8 cellular contexts compared by ENCODE assay signal in genomic region chr5:132497488-132497997, GRCh38. TPM values are rescaled to one million over a fixed set of nuclear protein-coding genes. Genes with fewer than 3 reads are reported as not detected.
A peak's percentile ranks its signal among the peaks of the same experiment; 100 is the strongest.
DNase-seq lines count a peak whose midpoint lies in the region; ATAC-seq and TF ChIP-seq lines count a peak whose summit lies in the region.

No MANE protein-coding gene starts in this region.

- no peaks in the 10 kb centered on the region for H3K79me2 ChIP-seq in osteoblast (ENCODE audit: insufficient read depth, low read length)

- no peaks in the 10 kb centered on the region for H3K9me3 ChIP-seq in osteoblast (ENCODE audit: low read depth, low read length)

- peak overlapping the region; percentile 83 for H3K4me3 ChIP-seq in osteoblast (ENCODE audit: insufficient read depth, low read length)

- TF ChIP-seq CTCF in osteoblast (IDR thresholded peaks at IDR 0.05; ENCODE audit: extremely low read depth, low read depth, low read length): no peak

- H3K27ac ChIP-seq in osteoblast (ENCODE audit: low read depth, low read length): peak overlapping the region; percentile 98

- peak overlapping the region; percentile 87 for H3K4me3 Mint-ChIP-seq in activated CD8-positive, alpha-beta memory T cell treated with anti-CD3 and anti-CD28 coated beads, Interleukin-2, amount 10 ng/mL, durations not matched to agents 7 days and 5 days

- H3K4me1 ChIP-seq in osteoblast (ENCODE audit: insufficient read depth, low read length): peaks cover 60% of the 10 kb centered on the region

- CTCF ChIA-PET in activated CD8-positive, alpha-beta memory T cell treated with anti-CD3 and anti-CD28 coated beads, Interleukin-2, amount 10 ng/mL, durations not matched to agents 7 days and 5 days (lab: Charles Lee): interaction anchor here (1.0 to 12.7 kb wide), 13 partner anchors 8 to 323 kb away, joined by 3 to 328 read pairs (median 13); partner anchors contain the start of gene KIF3A

- H3K27me3 ChIP-seq in osteoblast (ENCODE audit: insufficient read depth, low read length): no peaks in the 10 kb centered on the region

- peak overlapping the region; percentile 92 for H3K4me2 ChIP-seq in osteoblast (ENCODE audit: insufficient read depth, low read length)

- no peaks in the 10 kb centered on the region for H3K36me3 Mint-ChIP-seq in activated CD8-positive, alpha-beta memory T cell treated with anti-CD3 and anti-CD28 coated beads, Interleukin-2, amount 10 ng/mL, durations not matched to agents 7 days and 5 days

- peak; percentile 6 for DNase-seq in stimulated activated CD4-positive, alpha-beta T cell treated with anti-CD3 and anti-CD28 coated beads, Interleukin-4, amount 100 ng/mL, for 24 hours
- no peak for DNase-seq in stimulated activated CD4-positive, alpha-beta T cell treated with anti-CD3 and anti-CD28 coated beads, Interleukin-2, amount 100 ng/mL, for 48 hours
- DNase-seq in activated CD8-positive, alpha-beta memory T cell treated with anti-CD3 and anti-CD28 coated beads, Interleukin-2, amount 10 ng/mL, durations not matched to agents 7 days and 5 days: peak; percentile 41
- DNase-seq in glomerular endothelial cell (ENCODE audit: extremely low read depth, low read depth, low spot score) (peak; percentile 72), osteoblast (ENCODE audit: insufficient read length, low spot score, missing footprints) (peak; percentile 98), superior temporal gyrus (ENCODE audit: extremely low spot score) (no peak), Ammon's horn (ENCODE audit: low spot score) (no peak)

- no peaks in the 10 kb centered on the region for H3K36me3 ChIP-seq in osteoblast (ENCODE audit: insufficient read depth, low read length)

- H2AFZ ChIP-seq in osteoblast (ENCODE audit: low read length): peak overlapping the region; percentile 27

- H3K27me3 Mint-ChIP-seq in activated CD8-positive, alpha-beta memory T cell treated with anti-CD3 and anti-CD28 coated beads, Interleukin-2, amount 10 ng/mL, durations not matched to agents 7 days and 5 days: no peaks in the 10 kb centered on the region

- no peaks in the 10 kb centered on the region for H3K9me3 Mint-ChIP-seq in activated CD8-positive, alpha-beta memory T cell treated with anti-CD3 and anti-CD28 coated beads, Interleukin-2, amount 10 ng/mL, durations not matched to agents 7 days and 5 days (ENCODE audit: low read depth)

- no peak for ATAC-seq in activated CD8-positive, alpha-beta memory T cell treated with anti-CD3 and anti-CD28 coated beads, Interleukin-2, amount 10 ng/mL, durations not matched to agents 7 days and 5 days
- ATAC-seq in HG02870 (IDR thresholded peaks at IDR 0.05; ENCODE audit: unreplicated experiment): no peak

- H3K4me1 Mint-ChIP-seq in activated CD8-positive, alpha-beta memory T cell treated with anti-CD3 and anti-CD28 coated beads, Interleukin-2, amount 10 ng/mL, durations not matched to agents 7 days and 5 days: peaks cover 68% of the 10 kb centered on the region

- H3K27ac Mint-ChIP-seq in activated CD8-positive, alpha-beta memory T cell treated with anti-CD3 and anti-CD28 coated beads, Interleukin-2, amount 10 ng/mL, durations not matched to agents 7 days and 5 days: peak overlapping the region; percentile 92

- H4K20me1 ChIP-seq in osteoblast (ENCODE audit: insufficient read depth, low read length): no peaks in the 10 kb centered on the region

RNA-seq across cellular contexts. Expression of gene IRF1, which starts 7.0 kb away (rescaled TPM):
- total RNA-seq in activated CD8-positive, alpha-beta memory T cell treated with anti-CD3 and anti-CD28 coated beads, Interleukin-2, amount 10 ng/mL, durations not matched to agents 7 days and 5 days: 100 to 1,000 TPM; 205 to 223 TPM
- total RNA-seq in glomerular endothelial cell: 71.5 and 73.6 TPM in 2 replicates
- total RNA-seq in osteoblast: 19.7 and 22.1 TPM in 2 replicates

RNA-seq across cellular contexts. Expression of gene IL5, which starts 45.8 kb away (rescaled TPM):
- total RNA-seq in activated CD8-positive, alpha-beta memory T cell treated with anti-CD3 and anti-CD28 coated beads, Interleukin-2, amount 10 ng/mL, durations not matched to agents 7 days and 5 days: 10 to 100 TPM in 1 of 2 experiments, under 1 TPM in 1; 0.35 to 20.0 TPM
- not detected in 2 replicates for total RNA-seq in glomerular endothelial cell
- not detected in 2 replicates for total RNA-seq in osteoblast

RNA-seq across cellular contexts. Expression of gene RAD50, which starts 59.2 kb away (rescaled TPM):
- 10 to 100 TPM; 39.7 to 51.6 TPM for total RNA-seq in activated CD8-positive, alpha-beta memory T cell treated with anti-CD3 and anti-CD28 coated beads, Interleukin-2, amount 10 ng/mL, durations not matched to agents 7 days and 5 days
- 18.5 and 18.6 TPM in 2 replicates for total RNA-seq in glomerular endothelial cell
- 39.4 and 47.7 TPM in 2 replicates for total RNA-seq in osteoblast

Comparison
In these comparisons a context has a peak if more than half of its experiments do, and no peak if none do; other contexts are left out.
1. DNase-seq: peak in stimulated activated CD4-positive, alpha-beta T cell treated with anti-CD3 and anti-CD28 coated beads, Interleukin-4, amount 100 ng/mL, for 24 hours (single experiment), activated CD8-positive, alpha-beta memory T cell treated with anti-CD3 and anti-CD28 coated beads, Interleukin-2, amount 10 ng/mL, durations not matched to agents 7 days and 5 days (single experiment), glomerular endothelial cell (single experiment) and osteoblast (single experiment); none in stimulated activated CD4-positive, alpha-beta T cell treated with anti-CD3 and anti-CD28 coated beads, Interleukin-2, amount 100 ng/mL, for 48 hours (0 of 2), superior temporal gyrus (single experiment) and Ammon's horn (single experiment).